ENCODE assay signal across 10 cellular contexts in genomic region chr3:109685084-109686079, GRCh38.
DNase-seq lines count a peak whose midpoint lies in the region; ATAC-seq and TF ChIP-seq lines count a peak whose summit lies in the region.
"Had no signal": no experiment of that assay in that cellular context is flagged by ENCODE, and none has a peak within 500 bp of the region (broad histone marks: within the 10 kb centered on the region; RNA-seq: fewer than 3 reads in every experiment).

No MANE protein-coding gene starts in this region.

- no peak for ATAC-seq in GM18505 (IDR thresholded peaks at IDR 0.05; ENCODE audit: unreplicated experiment)
- no peak for ATAC-seq in GM21529 (IDR thresholded peaks at IDR 0.05; ENCODE audit: unreplicated experiment)

- peak; percentile 45 for DNase-seq in A673 (ENCODE audit: low spot score)
- DNase-seq in coronary artery (ENCODE audit: low spot score): peak; percentile 93
- no peak for DNase-seq in NCI-H524 (lab: John Stamatoyannopoulos, UW)
- DNase-seq in activated CD8-positive, alpha-beta memory T cell treated with anti-CD3 and anti-CD28 coated beads, Interleukin-2, amount 50 U/mL, for 48 hours: no peak

- H3K27ac ChIP-seq in A673 (ENCODE audit: low read depth, low read length, poor library complexity, severe bottlenecking): no peak overlapping the region
- peak overlapping the region; percentile 50 to 90 for H3K27ac ChIP-seq in coronary artery
- peak overlapping the region; percentile 37 for H3K27ac ChIP-seq in mesodermal cell (ENCODE audit: low read depth, low read length, severe bottlenecking)
- H3K27ac ChIP-seq: parathyroid adenoma, SK-N-MC had no signal

- no peaks in the 10 kb centered on the region for H3K36me3 ChIP-seq in A673 (ENCODE audit: insufficient read depth, low read length, poor library complexity, severe bottlenecking)
- no peaks in the 10 kb centered on the region for H3K36me3 ChIP-seq in mesodermal cell (ENCODE audit: control insufficient read depth, insufficient read depth, low read length)

- H3K27me3 ChIP-seq in A673 (replicated peaks; ENCODE audit: insufficient read depth, low read depth, low read length, poor library complexity): no peaks in the 10 kb centered on the region

- TF ChIP-seq RAD21 in Ishikawa (IDR thresholded peaks at IDR 0.05; ENCODE audit: low read depth): no peak

- H3K4me3 ChIP-seq in A673 (ENCODE audit: low read depth, low read length, poor library complexity, severe bottlenecking): no peak overlapping the region
- peak overlapping the region; percentile 35 for H3K4me3 ChIP-seq in coronary artery
- H3K4me3 ChIP-seq in mesodermal cell (ENCODE audit: extremely low read depth, insufficient read depth, low read length, poor library complexity, severe bottlenecking): no peak overlapping the region
- H3K4me3 ChIP-seq: SK-N-MC had no signal

- no peaks in the 10 kb centered on the region for H3K9me3 ChIP-seq in A673 (ENCODE audit: low read depth, low read length, poor library complexity, severe bottlenecking)
- peaks cover 8% of the 10 kb centered on the region for H3K9me3 ChIP-seq in mesodermal cell (ENCODE audit: control insufficient read depth, low read length)

- TF ChIP-seq POLR2A in GM18505 (IDR thresholded peaks at IDR 0.05; ENCODE audit: borderline replicate concordance, extremely low read depth, insufficient read depth, insufficient read length): no peak

- no TSS peak for BruUV-seq in A673 (replicated peaks; lab: Mats Ljungman, UMichigan)

- CTCF ChIA-PET in A673 (lab: Charles Lee): no interaction called here

- 85 to 90% methylated on average over 4 of the region's 5 CpGs for WGBS in mesodermal cell (ENCODE audit: insufficient coverage in 2 of 2), 2 experiments

- H3K4me1 ChIP-seq in A673 (ENCODE audit: insufficient read depth, low read length, poor library complexity, severe bottlenecking): no peaks in the 10 kb centered on the region
- H3K4me1 ChIP-seq in mesodermal cell (ENCODE audit: control insufficient read depth, insufficient read depth, low read length, poor library complexity, severe bottlenecking): no peaks in the 10 kb centered on the region
- H3K4me1 ChIP-seq: parathyroid adenoma had no signal

- POLR2A ChIA-PET in A673 (lab: Charles Lee; ENCODE audit: low non-redundant PET): no interaction called here

- TF ChIP-seq CTCF in A673 (conservative IDR thresholded peaks at IDR 0.05; ENCODE audit: low read depth, low read length) (no peak), coronary artery (IDR thresholded peaks at IDR 0.05) (no peak)

- TF ChIP-seq EP300 in Ishikawa (IDR thresholded peaks at IDR 0.05; ENCODE audit: borderline replicate concordance): peak; percentile 58; the same call in 1 of the 2 replicates

- intact Hi-C loops in A673 (cut with micrococcal nuclease; ENCODE audit: unreplicated experiment): no loop called here

TF ChIP-seq in Ishikawa, 13 proteins besides CTCF, POLR2A, EP300 and RAD21:
- TF ChIP-seq MAX (IDR thresholded peaks at IDR 0.05): no peak
- TF ChIP-seq TEAD4 (IDR thresholded peaks at IDR 0.05): 0 out of 2 replicates have a peak, but pooled peaks have one; percentile 13
- TF ChIP-seq REST (IDR thresholded peaks at IDR 0.05; ENCODE audit: low read depth): no peak
- no peak for TF ChIP-seq TAF1 (IDR thresholded peaks at IDR 0.05; ENCODE audit: low read depth)
- TF ChIP-seq CREB1 (IDR thresholded peaks at IDR 0.05; ENCODE audit: low read depth): no peak
- TF ChIP-seq YY1 (IDR thresholded peaks at IDR 0.05; ENCODE audit: low read depth): no peak
- TF ChIP-seq TCF12 (IDR thresholded peaks at IDR 0.05; ENCODE audit: low read depth): peak; percentile 57
- no peak for TF ChIP-seq CEBPB (IDR thresholded peaks at IDR 0.05)
- TF ChIP-seq USF1 (IDR thresholded peaks at IDR 0.05): no peak
- TF ChIP-seq ZBTB7A (IDR thresholded peaks at IDR 0.05; ENCODE audit: low read depth): peak; percentile 79
- peak; percentile 89 for TF ChIP-seq NFIC (IDR thresholded peaks at IDR 0.05)
- no peak for TF ChIP-seq EGR1 (IDR thresholded peaks at IDR 0.05)
- no peak for TF ChIP-seq FOXM1 (IDR thresholded peaks at IDR 0.05; ENCODE audit: borderline replicate concordance, low read depth)

Comparison
In these comparisons a context has a peak if more than half of its experiments do, and no peak if none do; other contexts are left out.
1. DNase-seq: peak in A673 (single experiment) and coronary artery (single experiment); none in NCI-H524 (0 of 2) and activated CD8-positive, alpha-beta memory T cell treated with anti-CD3 and anti-CD28 coated beads, Interleukin-2, amount 50 U/mL, for 48 hours (single experiment).